Comparison of ENCODE assay signal across 1 cellular context in the genomic region with DNA sequence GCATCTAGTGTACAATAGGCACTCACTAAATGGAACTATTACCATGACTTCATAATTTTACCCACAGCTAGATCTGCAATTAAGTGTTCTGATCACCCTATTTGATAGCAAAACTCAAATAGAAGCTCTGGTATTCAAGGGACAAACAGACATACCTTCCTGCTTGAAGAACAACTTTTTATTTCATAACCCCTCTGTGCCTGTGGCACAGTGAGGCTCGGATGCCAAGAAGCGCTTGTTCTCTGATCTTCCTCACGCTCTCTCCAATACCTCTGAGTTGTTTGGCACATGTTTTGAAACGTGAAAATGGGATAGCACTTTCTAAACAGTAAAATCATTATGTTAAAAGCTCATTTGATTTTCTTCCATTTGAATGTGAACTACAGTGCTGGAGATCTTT.
TF ChIP-seq lines count a peak whose summit lies in the region.

No MANE protein-coding gene starts in this region.

TF ChIP-seq in GM23338, 12 proteins besides CTCF, POLR2A, EP300 and RAD21 (continued from another document):
- TF ChIP-seq, protein P1, sequence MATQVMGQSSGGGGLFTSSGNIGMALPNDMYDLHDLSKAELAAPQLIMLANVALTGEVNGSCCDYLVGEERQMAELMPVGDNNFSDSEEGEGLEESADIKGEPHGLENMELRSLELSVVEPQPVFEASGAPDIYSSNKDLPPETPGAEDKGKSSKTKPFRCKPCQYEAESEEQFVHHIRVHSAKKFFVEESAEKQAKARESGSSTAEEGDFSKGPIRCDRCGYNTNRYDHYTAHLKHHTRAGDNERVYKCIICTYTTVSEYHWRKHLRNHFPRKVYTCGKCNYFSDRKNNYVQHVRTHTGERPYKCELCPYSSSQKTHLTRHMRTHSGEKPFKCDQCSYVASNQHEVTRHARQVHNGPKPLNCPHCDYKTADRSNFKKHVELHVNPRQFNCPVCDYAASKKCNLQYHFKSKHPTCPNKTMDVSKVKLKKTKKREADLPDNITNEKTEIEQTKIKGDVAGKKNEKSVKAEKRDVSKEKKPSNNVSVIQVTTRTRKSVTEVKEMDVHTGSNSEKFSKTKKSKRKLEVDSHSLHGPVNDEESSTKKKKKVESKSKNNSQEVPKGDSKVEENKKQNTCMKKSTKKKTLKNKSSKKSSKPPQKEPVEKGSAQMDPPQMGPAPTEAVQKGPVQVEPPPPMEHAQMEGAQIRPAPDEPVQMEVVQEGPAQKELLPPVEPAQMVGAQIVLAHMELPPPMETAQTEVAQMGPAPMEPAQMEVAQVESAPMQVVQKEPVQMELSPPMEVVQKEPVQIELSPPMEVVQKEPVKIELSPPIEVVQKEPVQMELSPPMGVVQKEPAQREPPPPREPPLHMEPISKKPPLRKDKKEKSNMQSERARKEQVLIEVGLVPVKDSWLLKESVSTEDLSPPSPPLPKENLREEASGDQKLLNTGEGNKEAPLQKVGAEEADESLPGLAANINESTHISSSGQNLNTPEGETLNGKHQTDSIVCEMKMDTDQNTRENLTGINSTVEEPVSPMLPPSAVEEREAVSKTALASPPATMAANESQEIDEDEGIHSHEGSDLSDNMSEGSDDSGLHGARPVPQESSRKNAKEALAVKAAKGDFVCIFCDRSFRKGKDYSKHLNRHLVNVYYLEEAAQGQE (IDR thresholded peaks at IDR 0.05; ENCODE audit: unreplicated experiment) = no peak
- TF ChIP-seq POLR2AphosphoS5 (IDR thresholded peaks at IDR 0.05; ENCODE audit: low read depth) (no peak), EZH2 (IDR thresholded peaks at IDR 0.05; ENCODE audit: low read depth, unreplicated experiment) (no peak), STAT1 (IDR thresholded peaks at IDR 0.05; ENCODE audit: unreplicated experiment) (no peak)
